In the genomic region with DNA sequence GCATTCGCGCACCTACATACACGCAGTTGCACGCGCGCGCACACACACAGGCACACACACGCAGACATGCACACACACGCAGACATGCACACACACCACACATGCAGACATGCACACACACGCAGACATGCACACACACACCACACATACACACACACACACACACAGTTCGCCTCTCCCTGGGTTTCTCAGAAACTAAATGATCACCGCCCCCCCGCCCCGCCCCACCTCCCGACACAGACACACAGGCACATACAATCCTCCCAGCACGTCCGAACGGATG, we compare ENCODE assay signal across 1 cellular context.
TF ChIP-seq lines count a peak whose summit lies in the region.

No MANE protein-coding gene starts in this region.

TF ChIP-seq in HepG2, 621 proteins besides CTCF, POLR2A, EP300 and RAD21 (continued from another document):
- no peak for TF ChIP-seq RERE (CRISPR knock-in tag; IDR thresholded peaks at IDR 0.05; ENCODE audit: low read depth)
- no peak for TF ChIP-seq KDM4B (CRISPR knock-in tag; IDR thresholded peaks at IDR 0.05)
- TF ChIP-seq ZNF441 (CRISPR knock-in tag; IDR thresholded peaks at IDR 0.05; ENCODE audit: borderline replicate concordance): no peak
- TF ChIP-seq ZNF124 (CRISPR knock-in tag; IDR thresholded peaks at IDR 0.05): no peak
- no peak for TF ChIP-seq FOSL2 (CRISPR knock-in tag; IDR thresholded peaks at IDR 0.05)
- no peak for TF ChIP-seq HOXA5 (CRISPR knock-in tag; IDR thresholded peaks at IDR 0.05)
- no peak for TF ChIP-seq CHCHD3 (CRISPR knock-in tag; IDR thresholded peaks at IDR 0.05)
- TF ChIP-seq POGZ (CRISPR knock-in tag; IDR thresholded peaks at IDR 0.05): no peak
- TF ChIP-seq ZNF513 (CRISPR knock-in tag; conservative IDR thresholded peaks at IDR 0.05): no peak
- TF ChIP-seq SYNCRIP (IDR thresholded peaks at IDR 0.05; ENCODE audit: insufficient read depth, low read depth, low read length): no peak
- no peak for TF ChIP-seq CEBPB (IDR thresholded peaks at IDR 0.05; ENCODE audit: borderline replicate concordance, low read depth, low read length)
- TF ChIP-seq ISX (CRISPR knock-in tag; conservative IDR thresholded peaks at IDR 0.05): no peak
- TF ChIP-seq, protein P1, sequence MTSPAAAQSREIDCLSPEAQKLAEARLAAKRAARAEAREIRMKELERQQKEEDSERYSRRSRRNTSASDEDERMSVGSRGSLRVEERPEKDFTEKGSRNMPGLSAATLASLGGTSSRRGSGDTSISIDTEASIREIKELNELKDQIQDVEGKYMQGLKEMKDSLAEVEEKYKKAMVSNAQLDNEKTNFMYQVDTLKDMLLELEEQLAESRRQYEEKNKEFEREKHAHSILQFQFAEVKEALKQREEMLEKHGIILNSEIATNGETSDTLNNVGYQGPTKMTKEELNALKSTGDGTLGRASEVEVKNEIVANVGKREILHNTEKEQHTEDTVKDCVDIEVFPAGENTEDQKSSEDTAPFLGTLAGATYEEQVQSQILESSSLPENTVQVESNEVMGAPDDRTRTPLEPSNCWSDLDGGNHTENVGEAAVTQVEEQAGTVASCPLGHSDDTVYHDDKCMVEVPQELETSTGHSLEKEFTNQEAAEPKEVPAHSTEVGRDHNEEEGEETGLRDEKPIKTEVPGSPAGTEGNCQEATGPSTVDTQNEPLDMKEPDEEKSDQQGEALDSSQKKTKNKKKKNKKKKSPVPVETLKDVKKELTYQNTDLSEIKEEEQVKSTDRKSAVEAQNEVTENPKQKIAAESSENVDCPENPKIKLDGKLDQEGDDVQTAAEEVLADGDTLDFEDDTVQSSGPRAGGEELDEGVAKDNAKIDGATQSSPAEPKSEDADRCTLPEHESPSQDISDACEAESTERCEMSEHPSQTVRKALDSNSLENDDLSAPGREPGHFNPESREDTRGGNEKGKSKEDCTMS (CRISPR knock-in tag; conservative IDR thresholded peaks at IDR 0.05): no peak
- no peak for TF ChIP-seq ZNF670 (CRISPR knock-in tag; IDR thresholded peaks at IDR 0.05; ENCODE audit: borderline replicate concordance)
- no peak for TF ChIP-seq MEIS1 (CRISPR knock-in tag; IDR thresholded peaks at IDR 0.05; ENCODE audit: borderline replicate concordance)
